In the genomic region with DNA sequence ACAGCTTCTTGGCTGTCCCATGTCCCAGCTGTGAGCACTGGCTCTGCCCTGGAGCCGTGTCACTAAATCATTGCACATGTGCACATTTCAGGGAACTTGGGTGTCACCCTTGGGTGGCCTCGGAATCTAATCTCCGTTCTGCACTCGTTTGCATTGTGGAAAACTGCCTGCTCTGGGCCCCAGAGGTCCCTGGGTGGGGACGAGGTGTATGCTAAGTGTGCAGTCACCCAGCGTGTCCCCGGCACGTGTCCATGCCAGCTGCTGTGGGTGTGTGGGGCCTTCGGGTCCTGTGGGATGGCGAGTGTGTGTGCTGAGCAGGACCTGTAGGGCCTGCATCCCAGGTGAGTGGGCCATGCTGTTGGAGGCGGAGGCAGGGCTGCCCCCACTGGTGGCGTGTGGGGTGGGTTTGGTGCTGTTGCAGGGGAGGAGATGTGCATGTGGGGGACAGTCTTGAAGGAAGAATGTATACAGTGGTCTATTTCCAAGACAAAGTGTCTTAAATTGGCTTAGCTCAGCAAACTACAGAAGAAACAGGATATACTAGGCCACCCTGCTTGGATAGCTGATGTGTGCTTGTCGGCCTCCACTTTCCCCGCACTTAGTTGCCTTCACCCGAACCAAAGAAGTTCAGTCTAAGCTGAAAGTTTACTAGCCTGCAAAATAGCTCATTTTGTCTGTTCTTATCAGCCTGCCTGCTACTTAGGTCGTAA, we compare ENCODE assay signal across 17 cellular contexts. TPM values are rescaled to one million over a fixed set of nuclear protein-coding genes. Genes with fewer than 3 reads are reported as not detected.
DNase-seq lines count a peak whose midpoint lies in the region; ATAC-seq and TF ChIP-seq lines count a peak whose summit lies in the region.
"Had no signal": no experiment of that assay in that cellular context is flagged by ENCODE, and none has a peak within 500 bp of the region (broad histone marks: within the 10 kb centered on the region; RNA-seq: fewer than 3 reads in every experiment).

No MANE protein-coding gene starts in this region.

- H2BK12ac ChIP-seq in mesenchymal stem cell (ENCODE audit: low read length in 2 of 2), result no peak overlapping the region

- H3K4me1 Mint-ChIP-seq in activated B cell treated with CpG ODN at 0.5 μM for 24 hours, result peaks cover 77% of the 10 kb centered on the region
- peaks cover 25% of the 10 kb centered on the region for H3K4me1 Mint-ChIP-seq in activated CD4-positive, alpha-beta T cell treated with anti-CD3 and anti-CD28 coated beads for 36 hours

- H3K4ac ChIP-seq in IMR-90 (ENCODE audit: low read depth, low read length) (no peak overlapping the region), mesenchymal stem cell (ENCODE audit: low read depth in 1 of 2, low read length in 2 of 2) (no peak overlapping the region)

- H3K9me3 ChIP-seq in IMR-90 (ENCODE audit: control insufficient read depth, insufficient read depth, low read length), result no peaks in the 10 kb centered on the region
- peaks cover 3% of the 10 kb centered on the region for H3K9me3 ChIP-seq in mesenchymal stem cell (ENCODE audit: control insufficient read depth, low read length)

- ATAC-seq in IMR-90 (ENCODE audit: low read depth), result no peak
- ATAC-seq in activated B cell treated with CpG ODN at 0.5 μM for 24 hours (ENCODE audit: low read depth), result peak; percentile 13
- no peak for ATAC-seq in activated CD4-positive, alpha-beta T cell treated with anti-CD3 and anti-CD28 coated beads for 36 hours
- no peak for ATAC-seq in HG03159 (IDR thresholded peaks at IDR 0.05; ENCODE audit: unreplicated experiment)

- no peak overlapping the region for H3K23ac ChIP-seq in IMR-90 (ENCODE audit: low read depth, low read length)
- H3K23ac ChIP-seq in mesenchymal stem cell (ENCODE audit: low read length in 2 of 2), result no peak overlapping the region

- no peak overlapping the region for H2AK5ac ChIP-seq in IMR-90 (ENCODE audit: low read depth, low read length)
- no peak overlapping the region for H2AK5ac ChIP-seq in mesenchymal stem cell (ENCODE audit: low read length, severe bottlenecking)

- H2BK120ac ChIP-seq in IMR-90 (ENCODE audit: low read depth, low read length) (no peak overlapping the region), mesenchymal stem cell (ENCODE audit: low read depth, low read length) (no peak overlapping the region)

- no peak overlapping the region for H2BK20ac ChIP-seq in IMR-90 (ENCODE audit: low read depth, low read length)

- H3K18ac ChIP-seq in IMR-90 (ENCODE audit: low read depth, low read length) (no peak overlapping the region), mesenchymal stem cell (ENCODE audit: low read depth in 1 of 2, low read length in 2 of 2) (no peak overlapping the region)

- no peak overlapping the region for H3K56ac ChIP-seq in IMR-90 (ENCODE audit: extremely low read depth, insufficient read depth, low read length)

- H3K9ac ChIP-seq in IMR-90 (ENCODE audit: low read depth, low read length), result no peak overlapping the region
- no peak overlapping the region for H3K9ac ChIP-seq in mesenchymal stem cell (ENCODE audit: low read length)

- H3K27me3 Mint-ChIP-seq in activated B cell treated with CpG ODN at 0.5 μM for 24 hours, result no peaks in the 10 kb centered on the region
- H3K27me3 Mint-ChIP-seq in activated CD4-positive, alpha-beta T cell treated with anti-CD3 and anti-CD28 coated beads for 36 hours, result no peaks in the 10 kb centered on the region
- H3K27me3 Mint-ChIP-seq: CD8-positive, alpha-beta memory T cell had no signal

- no peak for TF ChIP-seq POLR2A in IMR-90 (IDR thresholded peaks at IDR 0.05; ENCODE audit: low read depth, low read length)

- no peak for DNase-seq in IMR-90
- DNase-seq in activated B cell treated with CpG ODN at 0.5 μM for 24 hours, result no peak
- DNase-seq in mesenchymal stem cell, result no peak
- no peak for DNase-seq in SKM-1 treated with dmso at 0.1 percent for 144 hours (lab: John Stamatoyannopoulos, UW; ENCODE audit: unreplicated experiment)
- no peak for DNase-seq in NCI-H526 (lab: John Stamatoyannopoulos, UW)
- no peak for DNase-seq in activated CD4-positive, alpha-beta T cell treated with anti-CD3 and anti-CD28 coated beads for 36 hours
- DNase-seq: CD8-positive, alpha-beta memory T cell; DMS79; KBM-7; NCI-H1048; NCI-H1436 treated with DMSO at 0.1 percent for 48 hours; NCI-H2081; NCI-H510A; NCI-H82; PC-9 had no signal

- CTCF ChIA-PET in IMR-90 (lab: Yijun Ruan, JAX), result no interaction called here
- CTCF ChIA-PET in activated B cell treated with CpG ODN at 0.5 μM for 24 hours (lab: Charles Lee), result no interaction called here
- CTCF ChIA-PET in activated CD4-positive, alpha-beta T cell treated with anti-CD3 and anti-CD28 coated beads for 36 hours (lab: Charles Lee), result no interaction called here

- peaks cover 15% of the 10 kb centered on the region; the same call in 1 of the 2 replicates for H3K9me1 ChIP-seq in IMR-90 (ENCODE audit: insufficient read depth, low read length)

- in situ Hi-C loops in IMR-90 (cut with MboI; ENCODE audit: low sequenced_read_pairs), result no loop called here

- dilution Hi-C loops in IMR-90 (cut with HindIII; ENCODE audit: low sequenced_read_pairs, unreplicated experiment), result no loop called here

- H3K4me1 ChIP-seq in IMR-90 (ENCODE audit: control insufficient read depth, insufficient read depth, low read length), result peaks cover 3% of the 10 kb centered on the region; the same call in 1 of the 2 replicates
- H3K4me1 ChIP-seq in mesenchymal stem cell (ENCODE audit: control insufficient read depth, insufficient read depth, low read depth, low read length), result peaks cover 15% of the 10 kb centered on the region

- H2AFZ ChIP-seq in IMR-90 (replicated peaks; ENCODE audit: low read length, poor library complexity) (peak overlapping the region; percentile 59), mesenchymal stem cell (ENCODE audit: low read depth, low read length) (no peak overlapping the region)
- H2AFZ ChIP-seq: PC-9 had no signal

- no peak overlapping the region for H4K8ac ChIP-seq in IMR-90 (ENCODE audit: low read depth in 2 of 2, low read length in 2 of 2)
- no peak overlapping the region for H4K8ac ChIP-seq in mesenchymal stem cell (ENCODE audit: low read length)

- POLR2A ChIA-PET in IMR-90 (lab: Charles Lee; ENCODE audit: unreplicated experiment) (no interaction called here), activated B cell treated with CpG ODN at 0.5 μM for 24 hours (lab: Charles Lee) (interaction anchor here (5.8 kb wide), 1 partner anchor 15 kb away, joined by 59 read pairs; a partner anchor contains a TSS)
- POLR2A ChIA-PET in activated CD4-positive, alpha-beta T cell treated with anti-CD3 and anti-CD28 coated beads for 36 hours (lab: Charles Lee), result no interaction called here

- H3K4me3 Mint-ChIP-seq in activated B cell treated with CpG ODN at 0.5 μM for 24 hours, result peak overlapping the region; percentile 16
- H3K4me3 Mint-ChIP-seq in activated CD4-positive, alpha-beta T cell treated with anti-CD3 and anti-CD28 coated beads for 36 hours, result no peak overlapping the region
- H3K4me3 Mint-ChIP-seq: CD8-positive, alpha-beta memory T cell had no signal

- WGBS in IMR-90 (ENCODE audit: extremely low coverage in 2 of 2, insufficient read length in 1 of 2), 2 experiments, result 82% methylated on average over 11 of the region's 16 CpGs; no CpG with 5 or more reads in 1 of the 2 experiments
- 92% methylated on average over 16 of the region's 16 CpGs for WGBS in mesenchymal stem cell

- H3K79me1 ChIP-seq in IMR-90 (ENCODE audit: low read depth in 1 of 2, low read length in 2 of 2) (peaks cover 10 to 53% of the 10 kb centered on the region in 2 experiments), mesenchymal stem cell (replicated peaks; ENCODE audit: low read length, poor library complexity, severe bottlenecking) (peaks cover 56% of the 10 kb centered on the region)

- peaks cover 38% of the 10 kb centered on the region for H3K36me3 Mint-ChIP-seq in activated B cell treated with CpG ODN at 0.5 μM for 24 hours (ENCODE audit: low read depth)
- H3K36me3 Mint-ChIP-seq in activated CD4-positive, alpha-beta T cell treated with anti-CD3 and anti-CD28 coated beads for 36 hours (ENCODE audit: low read depth), result peaks cover 7% of the 10 kb centered on the region

- peaks cover 45% of the 10 kb centered on the region for H4K20me1 ChIP-seq in IMR-90 (ENCODE audit: insufficient read depth, low read length)

- H3K27ac Mint-ChIP-seq in activated B cell treated with CpG ODN at 0.5 μM for 24 hours, result peak overlapping the region; percentile 85
- no peak overlapping the region for H3K27ac Mint-ChIP-seq in activated CD4-positive, alpha-beta T cell treated with anti-CD3 and anti-CD28 coated beads for 36 hours

- H3K4me2 ChIP-seq in IMR-90 (ENCODE audit: low read depth, low read length) (no peak overlapping the region), mesenchymal stem cell (ENCODE audit: low read length, poor library complexity, severe bottlenecking) (no peak overlapping the region)
- H3K4me2 ChIP-seq: PC-9 had no signal

- no peak overlapping the region for H2BK5ac ChIP-seq in IMR-90 (ENCODE audit: low read depth, low read length, poor library complexity, severe bottlenecking)
- H2BK5ac ChIP-seq in mesenchymal stem cell (ENCODE audit: low read depth, low read length, poor library complexity, severe bottlenecking), result no peak overlapping the region

- H2AK9ac ChIP-seq in IMR-90 (replicated peaks; ENCODE audit: low read depth, low read length, poor library complexity), result no peak overlapping the region

- intact Hi-C loops in IMR-90 (cut with micrococcal nuclease), result no loop called here
- intact Hi-C loops in activated B cell treated with CpG ODN at 0.5 μM for 24 hours (cut with micrococcal nuclease), result loop anchor here (5.0 kb wide), 1 partner anchor 82 kb away; a partner anchor contains a TSS
- intact Hi-C loops in activated CD4-positive, alpha-beta T cell treated with anti-CD3 and anti-CD28 coated beads for 36 hours (cut with DNase I, micrococcal nuclease), result loop anchor here in 1 of 2 experiments (5.0 kb wide), 1 partner anchor 67 kb away; no protein-coding TSS in a partner anchor

- H4K91ac ChIP-seq in IMR-90 (ENCODE audit: insufficient read depth, low read depth, low read length) (no peak overlapping the region), mesenchymal stem cell (ENCODE audit: low read length) (peak overlapping the region; percentile 15)

- H3K14ac ChIP-seq in IMR-90 (replicated peaks; ENCODE audit: low read depth, low read length) (no peak overlapping the region), mesenchymal stem cell (ENCODE audit: low read length in 2 of 2) (no peak overlapping the region)

- BruUV-seq in IMR-90 (replicated peaks; lab: Mats Ljungman, UMichigan), result no TSS peak

- TF ChIP-seq CTCF in IMR-90 (conservative IDR thresholded peaks at IDR 0.05; ENCODE audit: low read depth, low read length), result no peak
- TF ChIP-seq CTCF in activated B cell treated with CpG ODN at 0.5 μM for 24 hours (IDR thresholded peaks at IDR 0.05), result no peak

- H3K27ac ChIP-seq in IMR-90 (ENCODE audit: insufficient read depth, low read length) (no peak overlapping the region), mesenchymal stem cell (ENCODE audit: low read length, poor library complexity, severe bottlenecking) (no peak overlapping the region)
- H3K27ac ChIP-seq: HL-60, PC-9 had no signal

- H3K4me3 ChIP-seq in IMR-90 (ENCODE audit: insufficient read depth, low read depth, low read length) (no peak overlapping the region), mesenchymal stem cell (ENCODE audit: insufficient read depth in 1 of 2, low read depth in 1 of 2, low read length in 2 of 2) (no peak overlapping the region)
- H3K4me3 ChIP-seq: PC-9 had no signal

- H3K9me3 Mint-ChIP-seq in activated B cell treated with CpG ODN at 0.5 μM for 24 hours, result peaks cover 3% of the 10 kb centered on the region
- no peaks in the 10 kb centered on the region for H3K9me3 Mint-ChIP-seq in activated CD4-positive, alpha-beta T cell treated with anti-CD3 and anti-CD28 coated beads for 36 hours (ENCODE audit: low read depth)
- H3K9me3 Mint-ChIP-seq: CD8-positive, alpha-beta memory T cell had no signal

- H2BK15ac ChIP-seq in IMR-90 (ENCODE audit: low read depth, low read length) (no peak overlapping the region), mesenchymal stem cell (ENCODE audit: low read depth, poor library complexity, severe bottlenecking) (no peak overlapping the region)

- H3K27me3 ChIP-seq in IMR-90 (ENCODE audit: control insufficient read depth, insufficient read depth, low read length) (no peaks in the 10 kb centered on the region), mesenchymal stem cell (ENCODE audit: control insufficient read depth in 1 of 2, insufficient read depth in 1 of 2, low read length in 2 of 2) (no peaks in the 10 kb centered on the region)

- H3K36me3 ChIP-seq in IMR-90 (ENCODE audit: control insufficient read depth, insufficient read depth, low read length), result peaks cover 39% of the 10 kb centered on the region
- peaks cover 53 to 80% of the 10 kb centered on the region in 2 experiments for H3K36me3 ChIP-seq in mesenchymal stem cell (ENCODE audit: control insufficient read depth in 1 of 2, insufficient read depth in 2 of 2, low read depth in 1 of 2, low read length in 2 of 2)

- no peak overlapping the region for H4K5ac ChIP-seq in IMR-90 (ENCODE audit: low read depth, low read length)

- TF ChIP-seq RAD21 in IMR-90 (IDR thresholded peaks at IDR 0.05; ENCODE audit: low read length), result no peak

RNA-seq across cellular contexts. Expression of a gene that starts 14.6 kb away (rescaled TPM):
- total RNA-seq in IMR-90 (2012; rRNA removed), result 60.5 and 75.1 TPM in 2 replicates
- polyA plus RNA-seq in IMR-90 (2012; rRNA removed), result 43.2 and 45.1 TPM in 2 replicates
- polyA plus RNA-seq in IMR-90 (2012; cell fraction: cytosol; rRNA removed), result 33.0 and 52.8 TPM in 2 replicates
- 45.9 and 91.8 TPM in 2 replicates for polyA plus RNA-seq in IMR-90 (2012; cell fraction: nucleus; rRNA removed; ENCODE audit: low replicate concordance)
- total RNA-seq in activated B cell treated with CpG ODN at 0.5 μM for 24 hours, result 46.1 and 47.2 TPM in 2 replicates
- polyA plus RNA-seq in mesenchymal stem cell (2013, experiment 1 of 2), result 16.0 TPM
- 16.1 TPM for polyA plus RNA-seq in mesenchymal stem cell (2013, experiment 2 of 2)
- total RNA-seq in activated CD4-positive, alpha-beta T cell treated with anti-CD3 and anti-CD28 coated beads for 36 hours, result 10 to 100 TPM; 20.3 to 22.8 TPM

RNA-seq across cellular contexts. Expression of a gene that starts 18.9 kb away (rescaled TPM):
- total RNA-seq in IMR-90 (2012; rRNA removed) (8.6 and 12.2 TPM in 2 replicates), activated B cell treated with CpG ODN at 0.5 μM for 24 hours (2.3 and 6.5 TPM in 2 replicates)
- polyA plus RNA-seq in IMR-90 (2012; rRNA removed), result 14.1 and 18.1 TPM in 2 replicates
- 8.9 and 14.7 TPM in 2 replicates for polyA plus RNA-seq in IMR-90 (2012; cell fraction: cytosol; rRNA removed)
- 46.1 and 149 TPM in 2 replicates for polyA plus RNA-seq in IMR-90 (2012; cell fraction: nucleus; rRNA removed; ENCODE audit: low replicate concordance)
- 3.0 TPM for polyA plus RNA-seq in mesenchymal stem cell (2013, experiment 1 of 2)
- 3.2 TPM for polyA plus RNA-seq in mesenchymal stem cell (2013, experiment 2 of 2)
- 1 to 10 TPM; 1.3 to 2.1 TPM for total RNA-seq in activated CD4-positive, alpha-beta T cell treated with anti-CD3 and anti-CD28 coated beads for 36 hours

RNA-seq across cellular contexts. Expression of a gene that starts 44.5 kb away (rescaled TPM):
- total RNA-seq in IMR-90 (2012; rRNA removed) (16.7 and 22.8 TPM in 2 replicates), activated B cell treated with CpG ODN at 0.5 μM for 24 hours (34.6 and 35.5 TPM in 2 replicates)
- polyA plus RNA-seq in IMR-90 (2012; rRNA removed), result 21.5 and 25.3 TPM in 2 replicates
- 12.2 and 14.6 TPM in 2 replicates for polyA plus RNA-seq in IMR-90 (2012; cell fraction: cytosol; rRNA removed)
- 122 and 125 TPM in 2 replicates for polyA plus RNA-seq in IMR-90 (2012; cell fraction: nucleus; rRNA removed; ENCODE audit: low replicate concordance)
- polyA plus RNA-seq in mesenchymal stem cell (2013, experiment 1 of 2), result 11.9 TPM
- polyA plus RNA-seq in mesenchymal stem cell (2013, experiment 2 of 2), result 11.1 TPM
- total RNA-seq in activated CD4-positive, alpha-beta T cell treated with anti-CD3 and anti-CD28 coated beads for 36 hours, result 10 to 100 TPM; 31.8 to 32.3 TPM
